In genomic region chr1:156625436-156626078, GRCh38 we compare ENCODE assay signal across 8 cellular contexts. TPM values are rescaled to one million over a fixed set of nuclear protein-coding genes. Genes with fewer than 3 reads are reported as not detected.
DNase-seq lines count a peak whose midpoint lies in the region; ATAC-seq and TF ChIP-seq lines count a peak whose summit lies in the region.

No MANE protein-coding gene starts in this region.

- H3K4me1 Mint-ChIP-seq in naive thymus-derived CD8-positive, alpha-beta T cell: peaks cover 6 to 14% (median 11%) of the 10 kb centered on the region in 4 donors

- H3K36me3 Mint-ChIP-seq in naive thymus-derived CD8-positive, alpha-beta T cell: no peaks in the 10 kb centered on the region

- no peaks in the 10 kb centered on the region for H3K9me3 ChIP-seq in stomach

- TF ChIP-seq CTCF in GM12873 (IDR thresholded peaks at IDR 0.05; ENCODE audit: insufficient read depth, low read depth, low read length, missing control alignments) (peak; percentile 91), stomach (IDR thresholded peaks at IDR 0.05) (peak in 5 of 7 experiments; percentile 38 to 84 (median 70))

- peaks cover 23 to 27% (median 26%) of the 10 kb centered on the region in 4 donors for H3K4me1 ChIP-seq in stomach

- H3K27ac Mint-ChIP-seq in naive thymus-derived CD8-positive, alpha-beta T cell: peak overlapping the region in 2 of 10 donors; percentile 46 to 78

- POLR2A ChIA-PET in naive thymus-derived CD8-positive, alpha-beta T cell (lab: Charles Lee): no interaction called here

- peak; percentile 65 to 69 for ATAC-seq in naive thymus-derived CD8-positive, alpha-beta T cell
- no peak for ATAC-seq in HG03175 (IDR thresholded peaks at IDR 0.05; ENCODE audit: unreplicated experiment)

- no peaks in the 10 kb centered on the region for H3K9me3 Mint-ChIP-seq in naive thymus-derived CD8-positive, alpha-beta T cell

- DNase-seq in NCI-H345 (lab: John Stamatoyannopoulos, UW) (peak; percentile 40), activated T-cell treated with anti-CD3 and anti-CD28 coated beads for 4 hours (peak; percentile 63), erythroblast (lab: John Stamatoyannopoulos, UW) (peak; percentile 44 to 72), stomach (peak; percentile 61), A172 (ENCODE audit: low spot score) (no peak)
- DNase-seq in naive thymus-derived CD8-positive, alpha-beta T cell: peak; percentile 34 to 83 (median 66)

- H3K27me3 Mint-ChIP-seq in naive thymus-derived CD8-positive, alpha-beta T cell: peaks cover 29 to 58% (median 51%) of the 10 kb centered on the region in 5 donors

- H3K27me3 ChIP-seq in stomach: peaks cover 21 to 97% (median 60%) of the 10 kb centered on the region in 3 donors

- H3K4me3 ChIP-seq in stomach: peak overlapping the region; percentile 34 to 54 (median 36)

- intact Hi-C loops in stomach (cut with DNase I; ENCODE audit: low total_unique reads): no loop called here

- H3K36me3 ChIP-seq in stomach: no peaks in the 10 kb centered on the region

- peak overlapping the region; percentile 68 to 88 (median 82) for H3K4me3 Mint-ChIP-seq in naive thymus-derived CD8-positive, alpha-beta T cell

- 0 to 2% (median 1%) methylated on average over 20 to 45 of the region's 45 CpGs for WGBS in stomach, 5 donors

- TF ChIP-seq POLR2A in erythroblast (IDR thresholded peaks at IDR 0.05; ENCODE audit: low read length) (no peak), stomach (IDR thresholded peaks at IDR 0.05) (no peak)

- H3K27ac ChIP-seq in stomach: peak overlapping the region in 1 of 5 donors; percentile 24

- TF ChIP-seq EP300 in stomach (IDR thresholded peaks at IDR 0.05): no peak

RNA-seq across cellular contexts. Expression of gene HAPLN2, which starts 6.3 kb away (rescaled TPM):
- under 1 TPM; 0.39 to 0.58 TPM for total RNA-seq in naive thymus-derived CD8-positive, alpha-beta T cell
- not detected for polyA plus RNA-seq in naive thymus-derived CD8-positive, alpha-beta T cell
- not detected for total RNA-seq in stomach
- under 1 TPM in 2 of 3 donors, not detected in 1; 0.33 to 0.37 TPM for polyA plus RNA-seq in stomach
- 0.26 TPM in 1 of 2 replicates, not detected in the other for total RNA-seq in A172 (2014; rRNA removed; shearing (Covaris generic))

RNA-seq across cellular contexts. Expression of gene BCAN, which starts 16.4 kb away (rescaled TPM):
- not detected for total RNA-seq in naive thymus-derived CD8-positive, alpha-beta T cell
- not detected for polyA plus RNA-seq in naive thymus-derived CD8-positive, alpha-beta T cell
- total RNA-seq in stomach: 10 to 100 TPM in 1 of 5 donors, 1 to 10 TPM in 1, not detected in 3; 5.7 to 39.7 TPM
- polyA plus RNA-seq in stomach: under 1 TPM in 1 of 3 donors, not detected in 2; 0.05 TPM
- total RNA-seq in A172 (2014; rRNA removed; shearing (Covaris generic)): not detected in 2 replicates

RNA-seq across cellular contexts. Expression of gene GPATCH4, which starts 24.3 kb away (rescaled TPM):
- total RNA-seq in naive thymus-derived CD8-positive, alpha-beta T cell: 10 to 100 TPM; 44.2 to 45.1 TPM
- 10 to 100 TPM; 27.3 to 70.4 (median 42.0) TPM for polyA plus RNA-seq in naive thymus-derived CD8-positive, alpha-beta T cell
- total RNA-seq in stomach: 10 to 100 TPM in 3 of 5 donors, 1 to 10 TPM in 2; 9.0 to 15.6 (median 12.9) TPM
- polyA plus RNA-seq in stomach: 10 to 100 TPM; 11.2 to 24.1 (median 19.9) TPM
- 53.1 and 54.1 TPM in 2 replicates for total RNA-seq in A172 (2014; rRNA removed; shearing (Covaris generic))

RNA-seq across cellular contexts. Expression of gene NAXE, which starts 34.0 kb away (rescaled TPM):
- 10 to 100 TPM; 39.7 to 42.1 TPM for total RNA-seq in naive thymus-derived CD8-positive, alpha-beta T cell
- polyA plus RNA-seq in naive thymus-derived CD8-positive, alpha-beta T cell: 100 to 1,000 TPM in 2 of 3 donors, 10 to 100 TPM in 1; 85.6 to 124 (median 103) TPM
- 10 to 100 TPM; 46.1 to 81.1 (median 52.7) TPM for total RNA-seq in stomach
- 10 to 100 TPM; 68.1 to 84.9 (median 71.7) TPM for polyA plus RNA-seq in stomach
- 174 and 204 TPM in 2 replicates for total RNA-seq in A172 (2014; rRNA removed; shearing (Covaris generic))

RNA-seq across cellular contexts. Expression of gene TTC24, which starts 46.0 kb away (rescaled TPM):
- total RNA-seq in naive thymus-derived CD8-positive, alpha-beta T cell: 10 to 100 TPM; 41.3 to 44.3 TPM
- 1 to 10 TPM; 3.8 to 6.7 (median 6.7) TPM for polyA plus RNA-seq in naive thymus-derived CD8-positive, alpha-beta T cell
- total RNA-seq in stomach: under 1 TPM in 1 of 5 donors, not detected in 4; 0.55 TPM
- not detected for polyA plus RNA-seq in stomach
- total RNA-seq in A172 (2014; rRNA removed; shearing (Covaris generic)): not detected in 2 replicates
